In the genomic region with DNA sequence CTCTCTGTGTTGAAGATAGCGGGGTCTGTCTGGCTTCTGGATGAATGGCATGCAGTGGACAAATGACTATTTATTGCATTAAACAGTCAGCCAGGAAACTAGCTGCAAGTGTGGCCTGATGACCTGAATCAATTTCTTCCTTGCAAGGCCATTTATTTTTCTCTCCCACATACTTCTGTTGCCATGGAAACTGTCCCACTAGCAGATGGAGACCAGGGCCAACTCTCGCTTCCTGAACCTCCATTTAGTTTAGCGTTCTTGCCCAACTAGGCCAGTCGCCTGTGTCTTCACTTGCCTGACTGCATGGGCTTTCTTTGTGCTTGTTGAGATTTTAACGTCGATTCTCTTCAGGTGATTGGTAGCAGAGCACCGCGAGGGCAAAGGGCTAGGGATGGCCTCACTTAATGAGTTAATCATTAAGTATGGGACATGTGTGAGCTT, we compare ENCODE assay signal across 11 cellular contexts. TPM values are rescaled to one million over a fixed set of nuclear protein-coding genes. Genes with fewer than 3 reads are reported as not detected.
DNase-seq lines count a peak whose midpoint lies in the region; ATAC-seq and TF ChIP-seq lines count a peak whose summit lies in the region.
"Had no signal": no experiment of that assay in that cellular context is flagged by ENCODE, and none has a peak within 500 bp of the region (broad histone marks: within the 10 kb centered on the region; RNA-seq: fewer than 3 reads in every experiment).

No MANE protein-coding gene starts in this region.

- intact Hi-C loops in sciatic nerve (cut with DNase I) = no loop called here

- TF ChIP-seq CTCF in brain microvascular endothelial cell (IDR thresholded peaks at IDR 0.05; ENCODE audit: low read depth, low read length, missing control alignments) (no peak), foreskin keratinocyte (conservative IDR thresholded peaks at IDR 0.05) (no peak)

- H3K4me1 ChIP-seq in foreskin keratinocyte = peaks cover 10% of the 10 kb centered on the region
- no peaks in the 10 kb centered on the region for H3K4me1 ChIP-seq in SJCRH30

- H3K4me3 ChIP-seq in brain microvascular endothelial cell (ENCODE audit: low read depth, low read length) = no peak overlapping the region
- no peak overlapping the region for H3K4me3 ChIP-seq in SJCRH30

- peak; percentile 75 for ATAC-seq in sciatic nerve
- no peak for ATAC-seq in foreskin keratinocyte
- ATAC-seq: T-helper 17 cell had no signal

- H3K36me3 ChIP-seq in brain microvascular endothelial cell (replicated peaks) (no peaks in the 10 kb centered on the region), SJCRH30 (peaks cover 57% of the 10 kb centered on the region)

- in situ Hi-C loops in brain microvascular endothelial cell (cut with HindIII; ENCODE audit: low pct_ligation_motif_present, low sequenced_read_pairs) = no loop called here

- H3K27me3 ChIP-seq in brain microvascular endothelial cell (replicated peaks) (no peaks in the 10 kb centered on the region), foreskin keratinocyte (no peaks in the 10 kb centered on the region), SJCRH30 (no peaks in the 10 kb centered on the region)

- peak; percentile 58 for DNase-seq in GM04503 (ENCODE audit: low read depth)
- DNase-seq in brain microvascular endothelial cell = peak; percentile 40
- DNase-seq in iris pigment epithelial cell (ENCODE audit: low read depth) = peak; percentile 61
- DNase-seq in sciatic nerve (ENCODE audit: low spot score) = no peak
- no peak for DNase-seq in NCI-H2107 (lab: John Stamatoyannopoulos, UW)
- DNase-seq in stimulated activated CD8-positive, alpha-beta memory T cell treated with anti-CD3 and anti-CD28 coated beads, Interleukin-4, amount 100 ng/mL, for 48 hours = no peak
- DNase-seq in foreskin keratinocyte = no peak
- no peak for DNase-seq in SJCRH30
- DNase-seq: activated T-cell treated with anti-CD3 and anti-CD28 coated beads, Interleukin-2, amount 50 U/mL, for 48 hours; NCI-H187; T-helper 17 cell had no signal

- H3K9me3 ChIP-seq in SJCRH30 (replicated peaks) = no peaks in the 10 kb centered on the region

- H3K27ac ChIP-seq in brain microvascular endothelial cell (peak overlapping the region; percentile 28), foreskin keratinocyte (no peak overlapping the region), SJCRH30 (no peak overlapping the region)

RNA-seq across cellular contexts. Expression of gene LMCD1, which starts 27.6 kb away (rescaled TPM):
- total RNA-seq in sciatic nerve = 68.7 TPM
- 2.3 and 2.8 TPM in 2 replicates for total RNA-seq in foreskin keratinocyte
- 2.0 and 2.5 TPM in 2 replicates for polyA plus RNA-seq in foreskin keratinocyte
- total RNA-seq in SJCRH30 (2014; rRNA removed; shearing (Covaris generic)) = 59.6 and 69.8 TPM in 2 replicates

Comparison
In these comparisons a context has a peak if more than half of its experiments do, and no peak if none do; other contexts are left out.
1. DNase-seq: peak in GM04503 (single experiment), brain microvascular endothelial cell (single experiment) and iris pigment epithelial cell (single experiment); none in sciatic nerve (single experiment), NCI-H2107 (single experiment), stimulated activated CD8-positive, alpha-beta memory T cell treated with anti-CD3 and anti-CD28 coated beads, Interleukin-4, amount 100 ng/mL, for 48 hours (single experiment), foreskin keratinocyte (0 of 2) and SJCRH30 (0 of 2).
2. RNA of gene LMCD1, which starts 27.6 kb away (total RNA-seq): 68.7 TPM in sciatic nerve (single experiment) and 59.6 to 69.8 TPM in SJCRH30; 2.3 to 2.8 TPM in foreskin keratinocyte; every median in the first group is over 10 times any median in the second.